1 cellular context compared by ENCODE assay signal in the genomic region with DNA sequence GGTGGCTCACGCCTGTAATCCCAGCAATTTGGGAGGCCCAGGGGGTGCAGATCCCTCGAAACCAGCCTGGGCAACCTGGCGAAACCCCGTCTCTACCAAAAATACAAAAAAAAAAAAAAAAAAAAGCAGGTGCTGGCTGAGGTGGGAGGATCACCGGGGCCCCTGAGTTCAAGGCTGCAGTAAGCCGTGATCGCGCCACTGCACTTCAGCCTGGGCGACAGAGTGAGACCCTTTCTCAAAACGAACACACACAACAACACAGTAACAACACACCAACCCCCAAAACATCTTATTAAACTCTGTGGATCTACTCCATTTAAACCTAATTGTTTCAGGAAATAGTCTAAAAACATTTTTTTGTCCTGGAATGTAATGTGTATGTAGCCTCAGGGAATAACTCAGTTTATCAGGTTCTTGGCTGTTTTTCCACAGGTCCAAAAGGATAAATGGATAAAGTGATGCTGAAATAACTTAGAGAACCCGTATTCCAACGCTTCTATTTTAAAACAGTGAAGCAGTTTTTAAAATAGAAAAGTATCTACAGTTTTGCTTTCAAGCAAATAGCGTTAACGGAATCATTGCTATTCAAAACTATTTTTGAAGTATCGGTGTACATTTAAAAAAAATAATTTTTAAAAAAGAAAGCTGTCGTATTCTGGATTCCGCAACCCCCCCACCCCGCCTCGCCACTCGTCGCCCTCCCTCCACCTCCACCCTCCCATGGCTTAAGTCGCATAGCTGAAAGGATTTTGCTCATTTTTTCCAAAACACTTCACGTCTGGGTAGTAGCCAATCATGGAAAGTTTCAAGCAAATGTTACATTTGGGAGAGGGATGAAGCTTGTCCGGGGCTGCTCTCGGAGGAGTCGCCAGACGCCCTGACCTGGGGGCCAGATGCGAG.
TF ChIP-seq lines count a peak whose summit lies in the region.

No MANE protein-coding gene starts in this region.

TF ChIP-seq in IMR-90, 13 proteins besides CTCF, POLR2A, EP300 and RAD21:
- TF ChIP-seq, protein P1, sequence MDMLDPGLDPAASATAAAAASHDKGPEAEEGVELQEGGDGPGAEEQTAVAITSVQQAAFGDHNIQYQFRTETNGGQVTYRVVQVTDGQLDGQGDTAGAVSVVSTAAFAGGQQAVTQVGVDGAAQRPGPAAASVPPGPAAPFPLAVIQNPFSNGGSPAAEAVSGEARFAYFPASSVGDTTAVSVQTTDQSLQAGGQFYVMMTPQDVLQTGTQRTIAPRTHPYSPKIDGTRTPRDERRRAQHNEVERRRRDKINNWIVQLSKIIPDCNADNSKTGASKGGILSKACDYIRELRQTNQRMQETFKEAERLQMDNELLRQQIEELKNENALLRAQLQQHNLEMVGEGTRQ (IDR thresholded peaks at IDR 0.05; ENCODE audit: low read depth, low read length), result no peak
- TF ChIP-seq FOS (IDR thresholded peaks at IDR 0.05; ENCODE audit: low read depth, low read length) (no peak), RFX5 (IDR thresholded peaks at IDR 0.05; ENCODE audit: low read depth, low read length) (no peak), NFE2L2 (IDR thresholded peaks at IDR 0.05; ENCODE audit: low read depth, low read length) (no peak)
